Comparison of ENCODE assay signal across 8 cellular contexts in genomic region chr16:69726313-69727060, GRCh38. TPM values are rescaled to one million over a fixed set of nuclear protein-coding genes. Genes with fewer than 3 reads are reported as not detected.
DNase-seq lines count a peak whose midpoint lies in the region; ATAC-seq and TF ChIP-seq lines count a peak whose summit lies in the region.

TSS of gene NQO1 (minus strand) at chr16:69726560. CDS start at chr16:69726439, 121 bp downstream.

- peaks cover 11% of the 10 kb centered on the region for H3K36me3 Mint-ChIP-seq in dendritic cell treated with granulocyte-macrophage colony-stimulating factor and Interleukin-4, amounts not matched to agents 40 ng/mL and 50 ng/mL, for 4 days (ENCODE audit: low read depth)

- no peaks in the 10 kb centered on the region for H3K36me3 ChIP-seq in left lung

- ATAC-seq in GM19025 (IDR thresholded peaks at IDR 0.05; ENCODE audit: low read depth, unreplicated experiment), result peak; percentile 99
- ATAC-seq in HG03354 (IDR thresholded peaks at IDR 0.05; ENCODE audit: poor library complexity, severe bottlenecking, unreplicated experiment), result peak; percentile 98
- ATAC-seq in left lung, result peak; percentile 97

- peak within 1 kb of the TSS; percentile 95 for H3K27ac Mint-ChIP-seq in dendritic cell treated with granulocyte-macrophage colony-stimulating factor and Interleukin-4, amounts not matched to agents 40 ng/mL and 50 ng/mL, for 4 days

- H3K27me3 Mint-ChIP-seq in dendritic cell treated with granulocyte-macrophage colony-stimulating factor and Interleukin-4, amounts not matched to agents 40 ng/mL and 50 ng/mL, for 4 days, result no peaks in the 10 kb centered on the region

- no peaks in the 10 kb centered on the region for H3K9me3 Mint-ChIP-seq in dendritic cell treated with granulocyte-macrophage colony-stimulating factor and Interleukin-4, amounts not matched to agents 40 ng/mL and 50 ng/mL, for 4 days

- intact Hi-C loops in dendritic cell treated with granulocyte-macrophage colony-stimulating factor and Interleukin-4, amounts not matched to agents 40 ng/mL and 50 ng/mL, for 4 days (cut with micrococcal nuclease), result loop anchor here (1.0 kb wide), 1 partner anchor 28 kb away; the partner anchor contains the start of gene NOB1
- intact Hi-C loops in left lung (cut with DNase I), result no loop called here

- H3K4me1 Mint-ChIP-seq in dendritic cell treated with granulocyte-macrophage colony-stimulating factor and Interleukin-4, amounts not matched to agents 40 ng/mL and 50 ng/mL, for 4 days (ENCODE audit: low read depth), result peaks cover 34% of the 10 kb centered on the region

- peak within 1 kb of the TSS; percentile 90 for H3K4me3 Mint-ChIP-seq in dendritic cell treated with granulocyte-macrophage colony-stimulating factor and Interleukin-4, amounts not matched to agents 40 ng/mL and 50 ng/mL, for 4 days

- H3K4me3 ChIP-seq in left lung, result peak within 1 kb of the TSS; percentile 37 to 51

- no peaks in the 10 kb centered on the region for H3K27me3 ChIP-seq in left lung

- peaks cover 8 to 43% of the 10 kb centered on the region in 2 donors for H3K4me1 ChIP-seq in left lung

- no peaks in the 10 kb centered on the region for H3K9me3 ChIP-seq in left lung

- H3K27ac ChIP-seq in left lung, result peak within 1 kb of the TSS; percentile 80 to 88

- peak; percentile 96 for DNase-seq in AG20443 (ENCODE audit: low spot score)
- peak; percentile 92 for DNase-seq in NCI-H510A treated with DMSO at 0.1 percent for 48 hours (lab: John Stamatoyannopoulos, UW)
- DNase-seq in activated CD4-positive, alpha-beta T cell treated with anti-CD3 and anti-CD28 coated beads, Interleukin-2, amount 50 U/mL, for 1 hour, result peak; percentile 80
- peak; percentile 93 to 98 for DNase-seq in left lung
- DNase-seq in stimulated activated CD4-positive, alpha-beta T cell treated with anti-CD3 and anti-CD28 coated beads, Interleukin-2, amount 100 ng/mL, for 48 hours, result peak; percentile 85 to 87

- no peak for TF ChIP-seq CTCF in left lung (IDR thresholded peaks at IDR 0.05)

RNA-seq across cellular contexts. Expression of gene NQO1, which starts in this region (rescaled TPM):
- total RNA-seq in left lung, result 10 to 100 TPM; 50.5 to 78.4 TPM

Comparison
In these comparisons a context has a peak if more than half of its experiments do, and no peak if none do; other contexts are left out.
1. Peak in every context shown above with its lines: DNase-seq, ATAC-seq, H3K4me3 ChIP-seq and H3K27ac ChIP-seq.